Comparison of ENCODE assay signal across 10 cellular contexts in the genomic region with DNA sequence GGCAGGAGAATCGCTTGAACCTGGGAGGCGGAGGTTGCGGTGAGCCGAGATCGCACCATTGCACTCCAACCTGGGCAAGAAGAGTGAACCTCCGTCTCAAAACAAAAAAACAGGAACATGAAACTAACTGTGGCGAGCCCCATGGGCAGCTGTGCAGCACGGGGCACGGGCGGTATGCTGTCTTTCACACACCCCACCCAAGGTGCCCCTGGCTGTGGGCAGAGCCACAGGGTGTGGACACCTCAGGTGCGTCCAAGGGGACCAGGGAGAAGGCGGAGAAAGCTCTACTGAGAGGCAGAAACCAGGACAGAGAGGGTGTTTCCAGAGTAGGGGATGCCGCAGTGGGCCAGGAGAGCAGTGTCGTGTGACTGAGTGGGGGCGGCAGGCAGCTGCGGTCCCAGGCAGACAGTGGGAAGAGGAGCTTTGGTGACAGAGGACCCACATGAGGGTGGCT. TPM values are rescaled to one million over a fixed set of nuclear protein-coding genes. Genes with fewer than 3 reads are reported as not detected.
A peak's percentile ranks its signal among the peaks of the same experiment; 100 is the strongest.
DNase-seq lines count a peak whose midpoint lies in the region; ATAC-seq, FAIRE-seq and TF ChIP-seq lines count a peak whose summit lies in the region.
"Had no signal": no experiment of that assay in that cellular context is flagged by ENCODE, and none has a peak within 500 bp of the region (broad histone marks: within the 10 kb centered on the region; RNA-seq: fewer than 3 reads in every experiment).

No MANE protein-coding gene starts in this region.

- peak; percentile 74 for ATAC-seq in HG02678 (IDR thresholded peaks at IDR 0.05; ENCODE audit: unreplicated experiment)
- no peak for ATAC-seq in stimulated activated effector memory CD8-positive, alpha-beta T cell treated with anti-CD3 and anti-CD28 coated beads, Interleukin-12 subunit alpha, Interleukin-12 subunit beta, amount 100 ng/mL, for 72 hours

- peak overlapping the region; percentile 64 for H3K4me3 Mint-ChIP-seq in stimulated activated effector memory CD8-positive, alpha-beta T cell treated with anti-CD3 and anti-CD28 coated beads, Interleukin-12 subunit alpha, Interleukin-12 subunit beta, amount 100 ng/mL, for 72 hours

- peak overlapping the region; percentile 92 for H3K27ac Mint-ChIP-seq in stimulated activated effector memory CD8-positive, alpha-beta T cell treated with anti-CD3 and anti-CD28 coated beads, Interleukin-12 subunit alpha, Interleukin-12 subunit beta, amount 100 ng/mL, for 72 hours

- H3K36me3 ChIP-seq in kidney (ENCODE audit: control insufficient read depth in 1 of 2, insufficient read depth in 2 of 2, low read length in 2 of 2): peaks cover 7 to 12% of the 10 kb centered on the region in 2 donors

- H3K9ac ChIP-seq in kidney (ENCODE audit: low read length in 2 of 2): no peak overlapping the region

- H3K4me3 ChIP-seq in kidney (ENCODE audit: low read length in 2 of 2): no peak overlapping the region
- H3K4me3 ChIP-seq: lung had no signal

- H3K36me3 Mint-ChIP-seq in stimulated activated effector memory CD8-positive, alpha-beta T cell treated with anti-CD3 and anti-CD28 coated beads, Interleukin-12 subunit alpha, Interleukin-12 subunit beta, amount 100 ng/mL, for 72 hours: peaks cover 74% of the 10 kb centered on the region

- FAIRE-seq in kidney (lab: Jason Lieb, UNC): no peak

- H3K27ac ChIP-seq in kidney (ENCODE audit: low read depth in 2 of 2, low read length in 2 of 2): no peak overlapping the region
- H3K27ac ChIP-seq: 22Rv1 had no signal

- TF ChIP-seq CTCF in kidney (IDR thresholded peaks at IDR 0.05; ENCODE audit: borderline replicate concordance, extremely low read depth, insufficient read depth): no peak

- DNase-seq in NOMO-1 (lab: John Stamatoyannopoulos, UW; ENCODE audit: unreplicated experiment in 2 of 2): peak; percentile 16 to 40
- no peak for DNase-seq in NOMO-1 treated with dmso at 0.1 percent for 144 hours (lab: John Stamatoyannopoulos, UW; ENCODE audit: unreplicated experiment)
- peak; percentile 94 for DNase-seq in NAMALWA (ENCODE audit: low spot score)
- no peak for DNase-seq in stimulated activated effector memory CD8-positive, alpha-beta T cell treated with anti-CD3 and anti-CD28 coated beads, Interleukin-12 subunit alpha, Interleukin-12 subunit beta, amount 100 ng/mL, for 72 hours (ENCODE audit: low spot score in 2 of 2)
- DNase-seq in kidney: no peak
- no peak for DNase-seq in NCI-H187 treated with DMSO at 0.1 percent for 48 hours (lab: John Stamatoyannopoulos, UW)
- DNase-seq in T1000 (lab: John Stamatoyannopoulos, UW): no peak

- H3K4me1 ChIP-seq in kidney (ENCODE audit: control insufficient read depth in 1 of 2, insufficient read depth in 1 of 2, low read depth in 1 of 2, low read length in 2 of 2): no peaks in the 10 kb centered on the region

- no peaks in the 10 kb centered on the region for H3K9me3 Mint-ChIP-seq in stimulated activated effector memory CD8-positive, alpha-beta T cell treated with anti-CD3 and anti-CD28 coated beads, Interleukin-12 subunit alpha, Interleukin-12 subunit beta, amount 100 ng/mL, for 72 hours

- no peaks in the 10 kb centered on the region for H3K9me3 ChIP-seq in kidney (ENCODE audit: control insufficient read depth in 1 of 2, low read length in 2 of 2)

- intact Hi-C loops in kidney (cut with DNase I): no loop called here

- H3K4me1 Mint-ChIP-seq in stimulated activated effector memory CD8-positive, alpha-beta T cell treated with anti-CD3 and anti-CD28 coated beads, Interleukin-12 subunit alpha, Interleukin-12 subunit beta, amount 100 ng/mL, for 72 hours: peaks cover 47% of the 10 kb centered on the region

RNA-seq across cellular contexts. Expression of a gene that starts 29.8 kb away (rescaled TPM):
- 57.9 TPM for total RNA-seq in kidney
- polyA plus RNA-seq in kidney (ENCODE audit: insufficient read depth, low read depth, low replicate concordance): 57.1 TPM

RNA-seq across cellular contexts. Expression of a gene that starts 37.4 kb away (rescaled TPM):
- total RNA-seq in kidney: 12.4 TPM
- polyA plus RNA-seq in kidney (ENCODE audit: insufficient read depth, low read depth, low replicate concordance): 7.8 TPM

Comparison
In these comparisons a context has a peak if more than half of its experiments do, and no peak if none do; other contexts are left out.
1. DNase-seq: peak in NOMO-1 (2 of 2) and NAMALWA (single experiment); none in NOMO-1 treated with dmso at 0.1 percent for 144 hours (single experiment), stimulated activated effector memory CD8-positive, alpha-beta T cell treated with anti-CD3 and anti-CD28 coated beads, Interleukin-12 subunit alpha, Interleukin-12 subunit beta, amount 100 ng/mL, for 72 hours (0 of 2), kidney (single experiment), NCI-H187 treated with DMSO at 0.1 percent for 48 hours (single experiment) and T1000 (single experiment).